21 cellular contexts compared by ENCODE assay signal in the genomic region with DNA sequence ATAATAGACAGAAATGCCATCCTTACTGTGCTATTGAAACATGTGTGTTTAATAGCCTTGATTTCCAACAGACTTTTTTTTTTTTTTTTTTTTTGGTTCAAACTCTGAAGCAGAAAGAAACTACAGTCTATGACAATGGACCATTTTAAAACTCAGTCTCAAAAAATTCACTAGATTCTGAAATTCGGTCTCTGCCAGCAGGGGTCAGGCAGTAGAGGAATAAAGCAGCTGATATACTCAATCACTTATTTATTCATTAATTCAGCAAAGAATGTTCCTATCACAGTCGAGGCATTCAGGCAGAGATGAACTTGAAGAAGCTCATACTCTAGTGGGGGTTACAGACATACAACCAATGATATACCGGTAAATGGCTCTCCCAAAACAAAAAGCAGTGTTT.
"Had no signal": no experiment of that assay in that cellular context is flagged by ENCODE, and none has a peak within 500 bp of the region (broad histone marks: within the 10 kb centered on the region; RNA-seq: fewer than 3 reads in every experiment).

No MANE protein-coding gene starts in this region.

- H3K27me3 ChIP-seq: suprapubic skin had no signal

- H3K4me2 ChIP-seq: smooth muscle cell had no signal

- H3K4me1 Mint-ChIP-seq: memory B cell, T-helper 17 cell had no signal

- H3K9me3 Mint-ChIP-seq: activated naive CD4-positive, alpha-beta T cell treated with anti-CD3 and anti-CD28 coated beads, Interleukin-2, amount 50 U/mL, for 72 hours; activated T-cell treated with anti-CD3 and anti-CD28 coated beads, Interleukin-2, amount 50 U/mL, for 72 hours; memory B cell; natural killer cell treated with Interleukin-12 subunit alpha and Interleukin-12 subunit beta and Interleukin-15 and Interleukin-18, amount 100 ng/mL, for 72 hours had no signal

- H3K27ac Mint-ChIP-seq: activated CD8-positive, alpha-beta T cell treated with anti-CD3 and anti-CD28 coated beads, Interleukin-2, amount 10 ng/mL, durations not matched to agents 7 days and 5 days; activated naive CD4-positive, alpha-beta T cell treated with anti-CD3 and anti-CD28 coated beads, Interleukin-2, amount 50 U/mL, for 72 hours; memory B cell; natural killer cell treated with Interleukin-12 subunit alpha and Interleukin-12 subunit beta and Interleukin-15 and Interleukin-18, amount 100 ng/mL, for 72 hours; progenitor cell of endocrine pancreas; T-helper 17 cell had no signal

- H3K27ac ChIP-seq: epithelial cell of prostate, suprapubic skin had no signal

- H3K4me1 ChIP-seq: suprapubic skin had no signal

- H3K9me3 ChIP-seq: suprapubic skin had no signal

- H3K4me3 ChIP-seq: smooth muscle cell, suprapubic skin had no signal

- H3K4me3 Mint-ChIP-seq: activated CD8-positive, alpha-beta T cell treated with anti-CD3 and anti-CD28 coated beads, Interleukin-2, amount 10 ng/mL, durations not matched to agents 7 days and 5 days; activated T-cell treated with anti-CD3 and anti-CD28 coated beads, Interleukin-2, amount 50 U/mL, for 72 hours; memory B cell; natural killer cell treated with Interleukin-12 subunit alpha and Interleukin-12 subunit beta and Interleukin-15 and Interleukin-18, amount 100 ng/mL, for 72 hours; T-helper 17 cell had no signal

- H3K36me3 Mint-ChIP-seq: activated naive CD4-positive, alpha-beta T cell treated with anti-CD3 and anti-CD28 coated beads, Interleukin-2, amount 50 U/mL, for 72 hours; natural killer cell treated with Interleukin-12 subunit alpha and Interleukin-12 subunit beta and Interleukin-15 and Interleukin-18, amount 100 ng/mL, for 72 hours had no signal

- DNase-seq: activated CD4-positive, alpha-beta T cell treated with anti-CD3 and anti-CD28 coated beads for 4 hours; activated CD8-positive, alpha-beta memory T cell treated with anti-CD3 and anti-CD28 coated beads, Interleukin-2, amount 50 U/mL, for 48 hours; activated CD8-positive, alpha-beta T cell treated with anti-CD3 and anti-CD28 coated beads, Interleukin-2, amount 10 ng/mL, durations not matched to agents 7 days and 5 days; activated gamma-delta T cell; activated T-cell treated with anti-CD3 and anti-CD28 coated beads, Interleukin-2, amount 50 U/mL, for 72 hours; central memory CD4-positive, alpha-beta T cell; cortex of kidney; effector CD8-positive, alpha-beta T cell; kidney; left ventricle myocardium superior; right cardiac atrium; stimulated activated naive CD8-positive, alpha-beta T cell treated with anti-CD3 and anti-CD28 coated beads, Interleukin-15, Interleukin-2, amounts not matched to agents 100 U/mL and 50 U/mL, for 24 hours; T-helper 17 cell; trophoblast cell had no signal

- ATAC-seq: activated CD8-positive, alpha-beta T cell treated with anti-CD3 and anti-CD28 coated beads, Interleukin-2, amount 10 ng/mL, durations not matched to agents 7 days and 5 days; activated naive CD4-positive, alpha-beta T cell treated with anti-CD3 and anti-CD28 coated beads, Interleukin-2, amount 50 U/mL, for 72 hours; activated T-cell treated with anti-CD3 and anti-CD28 coated beads, Interleukin-2, amount 50 U/mL, for 72 hours; left ventricle myocardium superior; natural killer cell treated with Interleukin-12 subunit alpha and Interleukin-12 subunit beta and Interleukin-15 and Interleukin-18, amount 100 ng/mL, for 72 hours; right cardiac atrium; stimulated activated naive CD8-positive, alpha-beta T cell treated with anti-CD3 and anti-CD28 coated beads, Interleukin-15, Interleukin-2, amounts not matched to agents 100 U/mL and 50 U/mL, for 24 hours; T-helper 17 cell had no signal

- H3K27me3 Mint-ChIP-seq: memory B cell; natural killer cell treated with Interleukin-12 subunit alpha and Interleukin-12 subunit beta and Interleukin-15 and Interleukin-18, amount 100 ng/mL, for 72 hours; progenitor cell of endocrine pancreas; T-helper 17 cell had no signal
